Comparison of ENCODE assay signal across 15 cellular contexts in the genomic region with DNA sequence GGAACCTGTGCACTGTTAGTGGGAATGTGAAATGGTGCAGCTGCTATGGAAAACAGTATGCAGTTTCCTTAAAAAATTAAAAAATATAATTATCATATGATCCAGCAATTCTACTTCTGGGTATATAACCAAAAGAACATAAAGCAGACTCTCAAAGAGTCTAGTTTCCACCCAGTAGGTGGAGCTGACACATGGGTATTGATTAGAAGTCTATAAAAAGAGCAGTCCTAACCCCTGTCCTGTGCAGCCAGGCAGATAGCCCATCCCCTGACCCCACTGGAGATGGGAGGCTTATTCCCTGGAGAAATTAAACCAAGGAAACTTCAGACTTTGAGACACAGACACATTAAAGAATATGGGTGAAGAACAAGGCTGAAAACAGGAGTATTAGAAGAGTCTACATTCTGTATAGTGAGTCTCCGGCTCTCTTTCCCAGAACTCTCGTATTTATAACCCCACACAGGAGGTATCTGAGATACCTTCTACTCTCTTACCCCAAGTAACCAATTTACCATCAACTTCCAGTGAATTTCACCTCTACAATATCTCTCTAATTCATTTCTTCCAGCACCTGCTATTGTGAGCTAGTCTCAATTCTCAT.
A peak's percentile ranks its signal among the peaks of the same experiment; 100 is the strongest.
DNase-seq lines count a peak whose midpoint lies in the region; ATAC-seq and TF ChIP-seq lines count a peak whose summit lies in the region.
"Had no signal": no experiment of that assay in that cellular context is flagged by ENCODE, and none has a peak within 500 bp of the region (broad histone marks: within the 10 kb centered on the region; RNA-seq: fewer than 3 reads in every experiment).

No MANE protein-coding gene starts in this region.

- no peak overlapping the region for H3K4me3 Mint-ChIP-seq in WTC11
- H3K4me3 Mint-ChIP-seq in type B pancreatic cell: no peak overlapping the region
- H3K4me3 Mint-ChIP-seq in activated naive CD8-positive, alpha-beta T cell treated with anti-CD3 and anti-CD28 coated beads, Interleukin-2, amount 50 U/mL, for 24 hours: no peak overlapping the region
- H3K4me3 Mint-ChIP-seq: activated naive CD4-positive, alpha-beta T cell treated with anti-CD3 and anti-CD28 coated beads, Interleukin-2, amount 50 U/mL, for 24 hours; stimulated activated effector memory CD8-positive, alpha-beta T cell treated with anti-CD3 and anti-CD28 coated beads, Interleukin-12 subunit alpha, Interleukin-12 subunit beta, amount 100 ng/mL, for 72 hours had no signal

- POLR2A ChIA-PET in WTC11 (lab: Charles Lee): no interaction called here

- CTCF ChIA-PET in WTC11 (lab: Charles Lee): interaction anchor here (1.0 to 1.7 kb wide), 4 partner anchors 16 to 97 kb away, joined by 3 to 8 read pairs (median 6); partner anchors contain the start of gene MACROD2

- DNase-seq in SKM-1 treated with dmso at 0.1 percent for 144 hours (lab: John Stamatoyannopoulos, UW; ENCODE audit: unreplicated experiment) (peak; percentile 2), SKM-1 (lab: John Stamatoyannopoulos, UW; ENCODE audit: unreplicated experiment) (no peak), M059J (ENCODE audit: low read depth) (peak; percentile 27), WTC11 (ENCODE audit: low spot score) (no peak), type B pancreatic cell (ENCODE audit: extremely low spot score, unreplicated experiment) (no peak)
- no peak for DNase-seq in activated naive CD8-positive, alpha-beta T cell treated with anti-CD3 and anti-CD28 coated beads, Interleukin-2, amount 50 U/mL, for 24 hours
- DNase-seq: activated CD4-positive, alpha-beta T cell treated with anti-CD3 and anti-CD28 coated beads, Interleukin-2, amount 50 U/mL, for 4 hours; AML-193; kidney; NCI-H1436 treated with DMSO at 0.1 percent for 48 hours had no signal

- H3K27ac Mint-ChIP-seq in WTC11: no peak overlapping the region
- no peak overlapping the region for H3K27ac Mint-ChIP-seq in type B pancreatic cell
- no peak overlapping the region for H3K27ac Mint-ChIP-seq in activated naive CD8-positive, alpha-beta T cell treated with anti-CD3 and anti-CD28 coated beads, Interleukin-2, amount 50 U/mL, for 24 hours
- H3K27ac Mint-ChIP-seq: activated naive CD4-positive, alpha-beta T cell treated with anti-CD3 and anti-CD28 coated beads, Interleukin-2, amount 50 U/mL, for 24 hours; stimulated activated effector memory CD8-positive, alpha-beta T cell treated with anti-CD3 and anti-CD28 coated beads, Interleukin-12 subunit alpha, Interleukin-12 subunit beta, amount 100 ng/mL, for 72 hours had no signal

- H3K4me1 Mint-ChIP-seq in WTC11 (no peaks in the 10 kb centered on the region), type B pancreatic cell (ENCODE audit: unreplicated experiment) (no peaks in the 10 kb centered on the region)
- no peaks in the 10 kb centered on the region for H3K4me1 Mint-ChIP-seq in activated naive CD8-positive, alpha-beta T cell treated with anti-CD3 and anti-CD28 coated beads, Interleukin-2, amount 50 U/mL, for 24 hours
- H3K4me1 Mint-ChIP-seq: activated naive CD4-positive, alpha-beta T cell treated with anti-CD3 and anti-CD28 coated beads, Interleukin-2, amount 50 U/mL, for 24 hours; stimulated activated effector memory CD8-positive, alpha-beta T cell treated with anti-CD3 and anti-CD28 coated beads, Interleukin-12 subunit alpha, Interleukin-12 subunit beta, amount 100 ng/mL, for 72 hours had no signal

- H3K36me3 Mint-ChIP-seq in WTC11 (peaks cover 8% of the 10 kb centered on the region), type B pancreatic cell (no peaks in the 10 kb centered on the region)
- H3K36me3 Mint-ChIP-seq in activated naive CD8-positive, alpha-beta T cell treated with anti-CD3 and anti-CD28 coated beads, Interleukin-2, amount 50 U/mL, for 24 hours (ENCODE audit: low read depth): no peaks in the 10 kb centered on the region
- H3K36me3 Mint-ChIP-seq: activated naive CD4-positive, alpha-beta T cell treated with anti-CD3 and anti-CD28 coated beads, Interleukin-2, amount 50 U/mL, for 24 hours; stimulated activated effector memory CD8-positive, alpha-beta T cell treated with anti-CD3 and anti-CD28 coated beads, Interleukin-12 subunit alpha, Interleukin-12 subunit beta, amount 100 ng/mL, for 72 hours had no signal

- peaks cover 13% of the 10 kb centered on the region for H3K9me3 Mint-ChIP-seq in WTC11
- no peaks in the 10 kb centered on the region for H3K9me3 Mint-ChIP-seq in type B pancreatic cell
- H3K9me3 Mint-ChIP-seq in activated naive CD8-positive, alpha-beta T cell treated with anti-CD3 and anti-CD28 coated beads, Interleukin-2, amount 50 U/mL, for 24 hours: peaks cover 6% of the 10 kb centered on the region
- H3K9me3 Mint-ChIP-seq: activated naive CD4-positive, alpha-beta T cell treated with anti-CD3 and anti-CD28 coated beads, Interleukin-2, amount 50 U/mL, for 24 hours had no signal

- H3K27me3 Mint-ChIP-seq in WTC11 (ENCODE audit: low read depth): no peaks in the 10 kb centered on the region
- H3K27me3 Mint-ChIP-seq in type B pancreatic cell: no peaks in the 10 kb centered on the region
- no peaks in the 10 kb centered on the region for H3K27me3 Mint-ChIP-seq in activated naive CD8-positive, alpha-beta T cell treated with anti-CD3 and anti-CD28 coated beads, Interleukin-2, amount 50 U/mL, for 24 hours
- H3K27me3 Mint-ChIP-seq: activated naive CD4-positive, alpha-beta T cell treated with anti-CD3 and anti-CD28 coated beads, Interleukin-2, amount 50 U/mL, for 24 hours had no signal

- ATAC-seq in WTC11 (peak; percentile 74), GM18870 (IDR thresholded peaks at IDR 0.05; ENCODE audit: unreplicated experiment) (no peak), HG02759 (IDR thresholded peaks at IDR 0.05; ENCODE audit: unreplicated experiment) (no peak)
- no peak for ATAC-seq in activated naive CD8-positive, alpha-beta T cell treated with anti-CD3 and anti-CD28 coated beads, Interleukin-2, amount 50 U/mL, for 24 hours
- ATAC-seq: Right ventricle myocardium inferior; stimulated activated effector memory CD8-positive, alpha-beta T cell treated with anti-CD3 and anti-CD28 coated beads, Interleukin-12 subunit alpha, Interleukin-12 subunit beta, amount 100 ng/mL, for 72 hours had no signal

- TF ChIP-seq CTCF in WTC11 (IDR thresholded peaks at IDR 0.05): no peak
- peak; percentile 47 for TF ChIP-seq CTCF in type B pancreatic cell (conservative IDR thresholded peaks at IDR 0.05)

TF ChIP-seq in WTC11, 78 proteins besides CTCF, POLR2A, EP300 and RAD21:
- TF ChIP-seq RORB (CRISPR knock-in tag; IDR thresholded peaks at IDR 0.05): no peak
- TF ChIP-seq, protein P1, sequence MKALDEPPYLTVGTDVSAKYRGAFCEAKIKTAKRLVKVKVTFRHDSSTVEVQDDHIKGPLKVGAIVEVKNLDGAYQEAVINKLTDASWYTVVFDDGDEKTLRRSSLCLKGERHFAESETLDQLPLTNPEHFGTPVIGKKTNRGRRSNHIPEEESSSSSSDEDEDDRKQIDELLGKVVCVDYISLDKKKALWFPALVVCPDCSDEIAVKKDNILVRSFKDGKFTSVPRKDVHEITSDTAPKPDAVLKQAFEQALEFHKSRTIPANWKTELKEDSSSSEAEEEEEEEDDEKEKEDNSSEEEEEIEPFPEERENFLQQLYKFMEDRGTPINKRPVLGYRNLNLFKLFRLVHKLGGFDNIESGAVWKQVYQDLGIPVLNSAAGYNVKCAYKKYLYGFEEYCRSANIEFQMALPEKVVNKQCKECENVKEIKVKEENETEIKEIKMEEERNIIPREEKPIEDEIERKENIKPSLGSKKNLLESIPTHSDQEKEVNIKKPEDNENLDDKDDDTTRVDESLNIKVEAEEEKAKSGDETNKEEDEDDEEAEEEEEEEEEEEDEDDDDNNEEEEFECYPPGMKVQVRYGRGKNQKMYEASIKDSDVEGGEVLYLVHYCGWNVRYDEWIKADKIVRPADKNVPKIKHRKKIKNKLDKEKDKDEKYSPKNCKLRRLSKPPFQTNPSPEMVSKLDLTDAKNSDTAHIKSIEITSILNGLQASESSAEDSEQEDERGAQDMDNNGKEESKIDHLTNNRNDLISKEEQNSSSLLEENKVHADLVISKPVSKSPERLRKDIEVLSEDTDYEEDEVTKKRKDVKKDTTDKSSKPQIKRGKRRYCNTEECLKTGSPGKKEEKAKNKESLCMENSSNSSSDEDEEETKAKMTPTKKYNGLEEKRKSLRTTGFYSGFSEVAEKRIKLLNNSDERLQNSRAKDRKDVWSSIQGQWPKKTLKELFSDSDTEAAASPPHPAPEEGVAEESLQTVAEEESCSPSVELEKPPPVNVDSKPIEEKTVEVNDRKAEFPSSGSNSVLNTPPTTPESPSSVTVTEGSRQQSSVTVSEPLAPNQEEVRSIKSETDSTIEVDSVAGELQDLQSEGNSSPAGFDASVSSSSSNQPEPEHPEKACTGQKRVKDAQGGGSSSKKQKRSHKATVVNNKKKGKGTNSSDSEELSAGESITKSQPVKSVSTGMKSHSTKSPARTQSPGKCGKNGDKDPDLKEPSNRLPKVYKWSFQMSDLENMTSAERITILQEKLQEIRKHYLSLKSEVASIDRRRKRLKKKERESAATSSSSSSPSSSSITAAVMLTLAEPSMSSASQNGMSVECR (CRISPR knock-in tag; IDR thresholded peaks at IDR 0.05; ENCODE audit: borderline replicate concordance): no peak
- TF ChIP-seq, protein P2, sequence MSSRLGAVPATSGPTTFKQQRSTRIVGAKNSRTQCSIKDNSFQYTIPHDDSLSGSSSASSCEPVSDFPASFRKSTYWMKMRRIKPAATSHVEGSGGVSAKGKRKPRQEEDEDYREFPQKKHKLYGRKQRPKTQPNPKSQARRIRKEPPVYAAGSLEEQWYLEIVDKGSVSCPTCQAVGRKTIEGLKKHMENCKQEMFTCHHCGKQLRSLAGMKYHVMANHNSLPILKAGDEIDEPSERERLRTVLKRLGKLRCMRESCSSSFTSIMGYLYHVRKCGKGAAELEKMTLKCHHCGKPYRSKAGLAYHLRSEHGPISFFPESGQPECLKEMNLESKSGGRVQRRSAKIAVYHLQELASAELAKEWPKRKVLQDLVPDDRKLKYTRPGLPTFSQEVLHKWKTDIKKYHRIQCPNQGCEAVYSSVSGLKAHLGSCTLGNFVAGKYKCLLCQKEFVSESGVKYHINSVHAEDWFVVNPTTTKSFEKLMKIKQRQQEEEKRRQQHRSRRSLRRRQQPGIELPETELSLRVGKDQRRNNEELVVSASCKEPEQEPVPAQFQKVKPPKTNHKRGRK (CRISPR knock-in tag; IDR thresholded peaks at IDR 0.05; ENCODE audit: borderline replicate concordance): no peak
- TF ChIP-seq CREM (CRISPR knock-in tag; IDR thresholded peaks at IDR 0.05): no peak
- TF ChIP-seq ZNF423 (CRISPR knock-in tag; IDR thresholded peaks at IDR 0.05): no peak
- no peak for TF ChIP-seq SMAD4 (CRISPR knock-in tag; IDR thresholded peaks at IDR 0.05)
- TF ChIP-seq ETV6 (CRISPR knock-in tag; IDR thresholded peaks at IDR 0.05): no peak

Comparison
In these comparisons a context has a peak if more than half of its experiments do, and no peak if none do; other contexts are left out.
1. DNase-seq: peak in SKM-1 treated with dmso at 0.1 percent for 144 hours (single experiment) and M059J (single experiment); none in SKM-1 (single experiment), WTC11 (single experiment), type B pancreatic cell (single experiment) and activated naive CD8-positive, alpha-beta T cell treated with anti-CD3 and anti-CD28 coated beads, Interleukin-2, amount 50 U/mL, for 24 hours (single experiment).